16 cellular contexts compared by ENCODE assay signal in the genomic region with DNA sequence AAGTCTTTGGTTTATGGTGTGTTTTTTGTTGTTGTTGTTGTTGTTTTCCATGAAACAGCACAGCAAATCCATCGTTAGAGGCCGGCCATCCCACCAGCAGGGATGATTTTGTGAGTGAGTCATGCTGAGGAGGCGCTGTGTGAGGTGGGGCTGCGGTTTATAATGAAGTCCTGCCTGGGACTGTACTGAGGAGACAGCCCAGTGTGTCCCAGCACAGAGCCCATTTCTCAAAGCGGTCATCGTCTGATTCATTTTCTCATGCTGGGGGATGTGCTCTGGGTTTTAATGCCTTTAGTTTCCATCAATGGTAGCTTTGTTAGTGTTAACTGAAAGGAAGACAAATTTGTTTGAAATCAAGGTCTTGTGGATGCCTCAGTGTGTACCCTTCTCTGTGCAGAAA.
DNase-seq lines count a peak whose midpoint lies in the region; ATAC-seq and TF ChIP-seq lines count a peak whose summit lies in the region.
"Had no signal": no experiment of that assay in that cellular context is flagged by ENCODE, and none has a peak within 500 bp of the region (broad histone marks: within the 10 kb centered on the region; RNA-seq: fewer than 3 reads in every experiment).

No MANE protein-coding gene starts in this region.

- peak overlapping the region; percentile 47 for H2AFZ ChIP-seq in HCT116 (ENCODE audit: low read depth, low read length, poor library complexity, severe bottlenecking)

- POLR2A ChIA-PET in HCT116 (lab: Charles Lee), result interaction anchor here (1.7 to 5.4 kb wide), 2 partner anchors 63 to 190 kb away, joined by 11 to 147 read pairs; no protein-coding TSS in a partner anchor
- POLR2A ChIA-PET in GM10248 (lab: Yijun Ruan, JAX), result no interaction called here

- no peaks in the 10 kb centered on the region for H3K36me3 ChIP-seq in HCT116 (ENCODE audit: control insufficient read depth in 1 of 2, insufficient read depth in 2 of 2, low read length in 2 of 2)
- H3K36me3 ChIP-seq: right lobe of liver had no signal

- H3K9me3 ChIP-seq in HCT116 (ENCODE audit: control insufficient read depth in 1 of 2, insufficient read depth in 1 of 2, low read depth in 1 of 2, low read length in 2 of 2), result no peaks in the 10 kb centered on the region
- H3K9me3 ChIP-seq: right lobe of liver had no signal

- no peaks in the 10 kb centered on the region for H3K9me2 ChIP-seq in HCT116 (ENCODE audit: insufficient read depth)

- RAD21 ChIA-PET in HCT116 (lab: Charles Lee; ENCODE audit: low non-redundant PET in 1 of 2, low total read pairs in 2 of 2, uncharacterized antibody in 2 of 2, unreplicated experiment in 2 of 2), result interaction anchor here (1.0 to 2.6 kb wide), 9 partner anchors 62 to 195 kb away, joined by 3 to 19 read pairs (median 8); no protein-coding TSS in a partner anchor

- no peak overlapping the region for H3K27ac Mint-ChIP-seq in activated naive CD8-positive, alpha-beta T cell treated with anti-CD3 and anti-CD28 coated beads for 36 hours
- H3K27ac Mint-ChIP-seq: activated CD4-positive, alpha-beta T cell treated with anti-CD3 and anti-CD28 coated beads, Interleukin-2, amount 10 ng/mL, durations not matched to agents 24 days and 14 days; activated T-helper 17 cell treated with anti-CD3 and anti-CD28 coated beads, Interleukin-2, amount 50 U/mL, for 72 hours; T-helper 1 cell treated with Interleukin-12 subunit alpha and Interleukin-12 subunit beta and Interleukin-4 antibody, amounts not matched to agents 30 μg/mL and 1 μg/mL, for 36 hours had no signal

- H3K4me3 ChIP-seq in HCT116 (replicated peaks in 1 of 2; ENCODE audit: low read depth in 1 of 2, low read length in 2 of 2) (0 out of 4 replicates have a peak overlapping the region, but pooled peaks of 1 of the 2 experiments have one; percentile 3), fibroblast of pulmonary artery (replicated peaks; ENCODE audit: low read depth, low read length) (no peak overlapping the region)
- H3K4me3 ChIP-seq: right lobe of liver had no signal

- H3K9ac ChIP-seq in HCT116 (ENCODE audit: low read length), result peak overlapping the region; percentile 9; the same call in 1 of the 2 replicates

- CTCF ChIA-PET in HCT116 (lab: Charles Lee), result interaction anchor here (0.6 to 2.3 kb wide), 6 partner anchors 27 to 336 kb away, joined by 3 to 27 read pairs (median 10); no protein-coding TSS in a partner anchor
- CTCF ChIA-PET in GM10248 (lab: Yijun Ruan, JAX), result interaction anchor here (0.9 to 3.6 kb wide), 2 partner anchors 10 to 193 kb away, joined by 4 to 13 read pairs; no protein-coding TSS in a partner anchor

- H3K4me1 Mint-ChIP-seq in activated naive CD8-positive, alpha-beta T cell treated with anti-CD3 and anti-CD28 coated beads for 36 hours, result peaks cover 6% of the 10 kb centered on the region
- H3K4me1 Mint-ChIP-seq: activated T-helper 17 cell treated with anti-CD3 and anti-CD28 coated beads, Interleukin-2, amount 50 U/mL, for 72 hours; CD8-positive, alpha-beta memory T cell; central memory CD8-positive, alpha-beta T cell had no signal

- TF ChIP-seq POLR2A in HCT116 (IDR thresholded peaks at IDR 0.05; ENCODE audit: borderline replicate concordance, extremely low read depth, insufficient read depth, insufficient read length), result no peak

- ATAC-seq in HCT116 (peak; percentile 70), GM18907 (IDR thresholded peaks at IDR 0.05; ENCODE audit: unreplicated experiment) (no peak)
- ATAC-seq: activated T-helper 17 cell treated with anti-CD3 and anti-CD28 coated beads, Interleukin-2, amount 50 U/mL, for 72 hours; naive thymus-derived CD8-positive, alpha-beta T cell; right lobe of liver had no signal

- no peaks in the 10 kb centered on the region for H3K79me2 ChIP-seq in HCT116 (ENCODE audit: insufficient read depth, low read length)

- H3K4me3 Mint-ChIP-seq in activated naive CD8-positive, alpha-beta T cell treated with anti-CD3 and anti-CD28 coated beads for 36 hours, result no peak overlapping the region
- H3K4me3 Mint-ChIP-seq: activated CD4-positive, alpha-beta T cell treated with anti-CD3 and anti-CD28 coated beads, Interleukin-2, amount 10 ng/mL, durations not matched to agents 24 days and 14 days; activated T-helper 17 cell treated with anti-CD3 and anti-CD28 coated beads, Interleukin-2, amount 50 U/mL, for 72 hours; CD8-positive, alpha-beta memory T cell; central memory CD8-positive, alpha-beta T cell; naive thymus-derived CD8-positive, alpha-beta T cell; T-helper 1 cell treated with Interleukin-12 subunit alpha and Interleukin-12 subunit beta and Interleukin-4 antibody, amounts not matched to agents 30 μg/mL and 1 μg/mL, for 36 hours had no signal

- no TSS peak for BruUV-seq in HCT116 (replicated peaks; lab: Mats Ljungman, UMichigan)

- H3K27me3 Mint-ChIP-seq in activated naive CD8-positive, alpha-beta T cell treated with anti-CD3 and anti-CD28 coated beads for 36 hours, result peaks cover 2% of the 10 kb centered on the region
- H3K27me3 Mint-ChIP-seq: central memory CD8-positive, alpha-beta T cell had no signal

- H3K27me3 ChIP-seq in HCT116 (ENCODE audit: insufficient read depth, low read length), result no peaks in the 10 kb centered on the region
- H3K27me3 ChIP-seq: right lobe of liver had no signal

- no peak for TF ChIP-seq CTCF in HCT116 (IDR thresholded peaks at IDR 0.05 in 2 of 3, conservative IDR thresholded peaks at IDR 0.05 in 1 of 3; ENCODE audit: borderline replicate concordance in 1 of 3, insufficient read depth in 1 of 3, low read depth in 2 of 3, low read length in 2 of 3)
- no peak for TF ChIP-seq CTCF in fibroblast of pulmonary artery (IDR thresholded peaks at IDR 0.05; ENCODE audit: low read length, missing control alignments)
- TF ChIP-seq CTCF in GM10248 (IDR thresholded peaks at IDR 0.05; ENCODE audit: control extremely low read depth, extremely low read depth, low read depth, missing control alignments), result no peak

- TF ChIP-seq RAD21 in HCT116 (IDR thresholded peaks at IDR 0.05; ENCODE audit: low read depth), result no peak

- H3K9me3 Mint-ChIP-seq in activated naive CD8-positive, alpha-beta T cell treated with anti-CD3 and anti-CD28 coated beads for 36 hours, result no peaks in the 10 kb centered on the region
- H3K9me3 Mint-ChIP-seq: activated CD4-positive, alpha-beta T cell treated with anti-CD3 and anti-CD28 coated beads, Interleukin-2, amount 10 ng/mL, durations not matched to agents 24 days and 14 days; activated T-helper 17 cell treated with anti-CD3 and anti-CD28 coated beads, Interleukin-2, amount 50 U/mL, for 72 hours; CD8-positive, alpha-beta memory T cell; central memory CD8-positive, alpha-beta T cell; naive thymus-derived CD8-positive, alpha-beta T cell; T-helper 1 cell treated with Interleukin-12 subunit alpha and Interleukin-12 subunit beta and Interleukin-4 antibody, amounts not matched to agents 30 μg/mL and 1 μg/mL, for 36 hours had no signal

- peak overlapping the region; percentile 50 for H3K27ac ChIP-seq in HCT116 (ENCODE audit: low read depth, low read length)
- peak overlapping the region; percentile 78 for H3K27ac ChIP-seq in substantia nigra (ENCODE audit: low read depth, low read length, poor library complexity, severe bottlenecking)
- H3K27ac ChIP-seq: right lobe of liver had no signal

- intact Hi-C loops in HCT116 (cut with micrococcal nuclease), result loop anchor here (5.0 kb wide), 3 partner anchors 102 to 192 kb away; no protein-coding TSS in a partner anchor

- peak overlapping the region; percentile 47 for H3K4me2 ChIP-seq in HCT116 (ENCODE audit: low read length)

- H3K4me1 ChIP-seq in HCT116 (ENCODE audit: control insufficient read depth in 1 of 2, insufficient read depth in 2 of 2, low read length in 2 of 2), result peaks cover 24 to 46% of the 10 kb centered on the region in 2 experiments
- H3K4me1 ChIP-seq: right lobe of liver had no signal

- DNase-seq in HCT116 (ENCODE audit: low read depth, low spot score), result peak; percentile 70
- DNase-seq in amniotic stem cell (lab: John Stamatoyannopoulos, UW), result peak; percentile 53
- DNase-seq in fibroblast of pulmonary artery (ENCODE audit: low read depth), result peak; percentile 30
- peak in 21 of 49 donors; percentile 5 to 63 (median 25) for DNase-seq in substantia nigra (lab: John Stamatoyannopoulos, UW)
- DNase-seq in GM10248 (ENCODE audit: extremely low spot score), result no peak
- no peak for DNase-seq in activated naive CD8-positive, alpha-beta T cell treated with anti-CD3 and anti-CD28 coated beads for 36 hours
- no peak for DNase-seq in ureter (ENCODE audit: low spot score)
- DNase-seq: activated CD4-positive, alpha-beta T cell treated with anti-CD3 and anti-CD28 coated beads, Interleukin-2, amount 10 ng/mL, durations not matched to agents 24 days and 14 days; CD8-positive, alpha-beta memory T cell; naive thymus-derived CD8-positive, alpha-beta T cell; NCI-H446; right lobe of liver had no signal

- no peaks in the 10 kb centered on the region for H4K20me1 ChIP-seq in HCT116 (ENCODE audit: insufficient read depth)

- H3K36me3 Mint-ChIP-seq in activated naive CD8-positive, alpha-beta T cell treated with anti-CD3 and anti-CD28 coated beads for 36 hours, result no peaks in the 10 kb centered on the region
- H3K36me3 Mint-ChIP-seq: CD8-positive, alpha-beta memory T cell; naive thymus-derived CD8-positive, alpha-beta T cell had no signal

TF ChIP-seq in HCT116, 20 proteins besides CTCF, POLR2A, EP300 and RAD21 (continues in another document):
- TF ChIP-seq JUND (IDR thresholded peaks at IDR 0.05), result no peak
- no peak for TF ChIP-seq ELF1 (IDR thresholded peaks at IDR 0.05; ENCODE audit: borderline replicate concordance, low read depth)
- no peak for TF ChIP-seq ZNF274 (IDR thresholded peaks at IDR 0.05; ENCODE audit: low read depth, low read length)
- peak; percentile 41 for TF ChIP-seq TCF7L2 (IDR thresholded peaks at IDR 0.05; ENCODE audit: borderline replicate concordance, extremely low read depth, insufficient read depth, insufficient read length)
- peak; percentile 3 for TF ChIP-seq YY1 (IDR thresholded peaks at IDR 0.05; ENCODE audit: extremely low read depth, insufficient replicate concordance, low read depth, low read length)
- TF ChIP-seq ATF3 (IDR thresholded peaks at IDR 0.05), result no peak

Comparison
In these comparisons a context has a peak if more than half of its experiments do, and no peak if none do; other contexts are left out.
1. DNase-seq: peak in HCT116 (single experiment), amniotic stem cell (single experiment) and fibroblast of pulmonary artery (single experiment); none in GM10248 (single experiment), activated naive CD8-positive, alpha-beta T cell treated with anti-CD3 and anti-CD28 coated beads for 36 hours (single experiment) and ureter (single experiment).